Comparison of ENCODE assay signal across 8 cellular contexts in genomic region chr2:215454519-215454918, GRCh38. TPM values are rescaled to one million over a fixed set of nuclear protein-coding genes. Genes with fewer than 3 reads are reported as not detected.
DNase-seq lines count a peak whose midpoint lies in the region; ATAC-seq, FAIRE-seq and TF ChIP-seq lines count a peak whose summit lies in the region.

No MANE protein-coding gene starts in this region.

- peak; percentile 42; the same call in 1 of the 2 replicates for TF ChIP-seq RAD21 in HepG2 (CRISPR knock-in tag; IDR thresholded peaks at IDR 0.05)

- POLR2A ChIA-PET in HepG2 (lab: Yijun Ruan, JAX), result no interaction called here

- WGBS in HepG2 (ENCODE audit: low lambda C conversion rate), result 49% methylated on average over 3 of the region's 3 CpGs

- TF ChIP-seq POLR2A in HepG2 (IDR thresholded peaks at IDR 0.05; ENCODE audit: insufficient read depth in 1 of 2, low read depth in 2 of 2, low read length in 2 of 2), result no peak

- peak; percentile 59 for DNase-seq in ELR (ENCODE audit: low read depth)
- DNase-seq in M059J (ENCODE audit: low read depth), result peak; percentile 40
- no peak for DNase-seq in astrocyte of the cerebellum (ENCODE audit: low read depth)
- DNase-seq in HepG2 (ENCODE audit: low spot score), result peak; percentile 52
- DNase-seq in stimulated activated CD4-positive, alpha-beta T cell treated with anti-CD3 and anti-CD28 coated beads, Interleukin-4, amount 100 ng/mL, for 4 hours, result no peak
- DNase-seq in AG08396 (ENCODE audit: low spot score), result no peak

- H4K20me1 ChIP-seq in HepG2 (ENCODE audit: insufficient read depth, low read length), result no peaks in the 10 kb centered on the region

- CTCF ChIA-PET in HepG2 (lab: Yijun Ruan, JAX; ENCODE audit: low intra/inter-chr PET ratio, low total read pairs), result interaction anchor here (0.8 to 1.3 kb wide), 3 partner anchors 181 to 477 kb away, joined by 3 to 9 read pairs (median 4); no protein-coding TSS in a partner anchor

- ATAC-seq in GM21447 (IDR thresholded peaks at IDR 0.05; ENCODE audit: unreplicated experiment) (peak; percentile 70), HepG2 (peak; percentile 50), HG02588 (IDR thresholded peaks at IDR 0.05; ENCODE audit: unreplicated experiment) (no peak)

- peaks cover 7% of the 10 kb centered on the region for H3K9me3 ChIP-seq in HepG2 (ENCODE audit: low read length)

- no peak overlapping the region for H3K4me3 ChIP-seq in astrocyte of the cerebellum (ENCODE audit: low read depth, low read length)
- H3K4me3 ChIP-seq in HepG2 (replicated peaks in 1 of 3; ENCODE audit: insufficient read depth in 1 of 3, low read depth in 2 of 3, low read length in 3 of 3), result no peak overlapping the region

- peak in 1 of 2 experiments; percentile 55; a peak in 2 of 4 replicates for TF ChIP-seq EP300 in HepG2 (IDR thresholded peaks at IDR 0.05; ENCODE audit: low read depth in 2 of 2, low read length in 2 of 2)
- no peak for TF ChIP-seq EP300 in HepG2 (CRISPR knock-in tag; IDR thresholded peaks at IDR 0.05; ENCODE audit: borderline replicate concordance)

- H3K79me2 ChIP-seq in HepG2 (ENCODE audit: insufficient read depth, low read length), result no peaks in the 10 kb centered on the region

- TF ChIP-seq CTCF in astrocyte of the cerebellum (IDR thresholded peaks at IDR 0.05; ENCODE audit: low read depth, low read length, missing control alignments) (peak; percentile 76), HepG2 (CRISPR knock-in tag; IDR thresholded peaks at IDR 0.05) (peak; percentile 75)

- intact Hi-C loops in HepG2 (cut with micrococcal nuclease; ENCODE audit: unreplicated experiment), result loop anchor here (1.0 kb wide), 2 partner anchors 340 to 466 kb away; no protein-coding TSS in a partner anchor

- no peak overlapping the region for H3K27ac ChIP-seq in HepG2 (ENCODE audit: extremely low read length, insufficient read depth, low read length)

- no peak for FAIRE-seq in HepG2 (lab: Jason Lieb, UNC)

- peaks cover 17% of the 10 kb centered on the region for H3K4me1 ChIP-seq in HepG2 (ENCODE audit: insufficient read depth, low read length)

- no peak overlapping the region for H3K9ac ChIP-seq in HepG2 (ENCODE audit: insufficient read depth, low read depth, low read length)

- in situ Hi-C loops in astrocyte of the cerebellum (cut with HindIII; ENCODE audit: low sequenced_read_pairs), result loop anchor here (10.0 kb wide), 1 partner anchor 460 kb away; no protein-coding TSS in a partner anchor
- in situ Hi-C loops in HepG2 (cut with HindIII; ENCODE audit: extremely low pct_ligation_motif_present, low pct_unique_long_range_greater_than_20kb), result no loop called here

- BruUV-seq in HepG2 (replicated peaks; lab: Mats Ljungman, UMichigan), result no TSS peak

- H2AFZ ChIP-seq in HepG2 (ENCODE audit: low read length), result no peak overlapping the region

- H3K36me3 ChIP-seq in HepG2 (replicated peaks in 1 of 2; ENCODE audit: control insufficient read depth in 1 of 2, insufficient read depth in 2 of 2, low read length in 2 of 2), result no peaks in the 10 kb centered on the region

- no peaks in the 10 kb centered on the region for H3K27me3 ChIP-seq in HepG2 (ENCODE audit: control insufficient read depth in 1 of 2, insufficient read depth in 2 of 2, low read length in 2 of 2)

- no peak overlapping the region for H3K4me2 ChIP-seq in HepG2 (ENCODE audit: low read depth, low read length)

TF ChIP-seq in HepG2, 621 proteins besides CTCF, POLR2A, EP300 and RAD21 (continues in another document):
- TF ChIP-seq EHMT2 (IDR thresholded peaks at IDR 0.05; ENCODE audit: borderline replicate concordance, low read depth, low read length), result no peak; the same call in 1 of the 2 replicates
- peak; percentile 66 for TF ChIP-seq HNF4A (CRISPR knock-in tag; IDR thresholded peaks at IDR 0.05)
- TF ChIP-seq MED1 (CRISPR knock-in tag; IDR thresholded peaks at IDR 0.05), result peak; percentile 70
- TF ChIP-seq GPN1 (CRISPR knock-in tag; IDR thresholded peaks at IDR 0.05; ENCODE audit: borderline replicate concordance), result no peak
- TF ChIP-seq FOXC1 (CRISPR knock-in tag; IDR thresholded peaks at IDR 0.05; ENCODE audit: borderline replicate concordance), result no peak
- TF ChIP-seq, protein P1, sequence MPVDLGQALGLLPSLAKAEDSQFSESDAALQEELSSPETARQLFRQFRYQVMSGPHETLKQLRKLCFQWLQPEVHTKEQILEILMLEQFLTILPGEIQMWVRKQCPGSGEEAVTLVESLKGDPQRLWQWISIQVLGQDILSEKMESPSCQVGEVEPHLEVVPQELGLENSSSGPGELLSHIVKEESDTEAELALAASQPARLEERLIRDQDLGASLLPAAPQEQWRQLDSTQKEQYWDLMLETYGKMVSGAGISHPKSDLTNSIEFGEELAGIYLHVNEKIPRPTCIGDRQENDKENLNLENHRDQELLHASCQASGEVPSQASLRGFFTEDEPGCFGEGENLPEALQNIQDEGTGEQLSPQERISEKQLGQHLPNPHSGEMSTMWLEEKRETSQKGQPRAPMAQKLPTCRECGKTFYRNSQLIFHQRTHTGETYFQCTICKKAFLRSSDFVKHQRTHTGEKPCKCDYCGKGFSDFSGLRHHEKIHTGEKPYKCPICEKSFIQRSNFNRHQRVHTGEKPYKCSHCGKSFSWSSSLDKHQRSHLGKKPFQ (CRISPR knock-in tag; IDR thresholded peaks at IDR 0.05; ENCODE audit: insufficient replicate concordance), result peak; percentile 39
- TF ChIP-seq, protein P2, sequence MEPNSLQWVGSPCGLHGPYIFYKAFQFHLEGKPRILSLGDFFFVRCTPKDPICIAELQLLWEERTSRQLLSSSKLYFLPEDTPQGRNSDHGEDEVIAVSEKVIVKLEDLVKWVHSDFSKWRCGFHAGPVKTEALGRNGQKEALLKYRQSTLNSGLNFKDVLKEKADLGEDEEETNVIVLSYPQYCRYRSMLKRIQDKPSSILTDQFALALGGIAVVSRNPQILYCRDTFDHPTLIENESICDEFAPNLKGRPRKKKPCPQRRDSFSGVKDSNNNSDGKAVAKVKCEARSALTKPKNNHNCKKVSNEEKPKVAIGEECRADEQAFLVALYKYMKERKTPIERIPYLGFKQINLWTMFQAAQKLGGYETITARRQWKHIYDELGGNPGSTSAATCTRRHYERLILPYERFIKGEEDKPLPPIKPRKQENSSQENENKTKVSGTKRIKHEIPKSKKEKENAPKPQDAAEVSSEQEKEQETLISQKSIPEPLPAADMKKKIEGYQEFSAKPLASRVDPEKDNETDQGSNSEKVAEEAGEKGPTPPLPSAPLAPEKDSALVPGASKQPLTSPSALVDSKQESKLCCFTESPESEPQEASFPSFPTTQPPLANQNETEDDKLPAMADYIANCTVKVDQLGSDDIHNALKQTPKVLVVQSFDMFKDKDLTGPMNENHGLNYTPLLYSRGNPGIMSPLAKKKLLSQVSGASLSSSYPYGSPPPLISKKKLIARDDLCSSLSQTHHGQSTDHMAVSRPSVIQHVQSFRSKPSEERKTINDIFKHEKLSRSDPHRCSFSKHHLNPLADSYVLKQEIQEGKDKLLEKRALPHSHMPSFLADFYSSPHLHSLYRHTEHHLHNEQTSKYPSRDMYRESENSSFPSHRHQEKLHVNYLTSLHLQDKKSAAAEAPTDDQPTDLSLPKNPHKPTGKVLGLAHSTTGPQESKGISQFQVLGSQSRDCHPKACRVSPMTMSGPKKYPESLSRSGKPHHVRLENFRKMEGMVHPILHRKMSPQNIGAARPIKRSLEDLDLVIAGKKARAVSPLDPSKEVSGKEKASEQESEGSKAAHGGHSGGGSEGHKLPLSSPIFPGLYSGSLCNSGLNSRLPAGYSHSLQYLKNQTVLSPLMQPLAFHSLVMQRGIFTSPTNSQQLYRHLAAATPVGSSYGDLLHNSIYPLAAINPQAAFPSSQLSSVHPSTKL (CRISPR knock-in tag; IDR thresholded peaks at IDR 0.05), result peak; percentile 75
- peak; percentile 81 for TF ChIP-seq GATAD2A (CRISPR knock-in tag; IDR thresholded peaks at IDR 0.05)
- TF ChIP-seq KLF16 (CRISPR knock-in tag; IDR thresholded peaks at IDR 0.05), result 0 out of 4 replicates have a peak, but pooled peaks of 1 of the 2 experiments have one; percentile 16

RNA-seq across cellular contexts. Expression of gene FN1, which starts 18.7 kb away (rescaled TPM):
- 610 and 990 TPM in 2 replicates for total RNA-seq in M059J (2014; rRNA removed; shearing (Covaris generic))
- total RNA-seq in HepG2 (2016; rRNA removed; fragmentation: Illumina TruSeq; extraction: Trizol), result 1,029 and 1,847 TPM in 2 replicates
- total RNA-seq in HepG2 (2016; cell fraction: cytosol; rRNA removed; fragmentation: Illumina TruSeq; extraction: Trizol; ENCODE audit: low read depth), result 126 and 147 TPM in 2 replicates
- total RNA-seq in HepG2 (2016; cell fraction: insoluble cytoplasmic fraction; rRNA removed; fragmentation: Illumina TruSeq; extraction: Trizol), result 854 and 1,853 TPM in 2 replicates
- 296 and 350 TPM in 2 replicates for total RNA-seq in HepG2 (2016; cell fraction: membrane; rRNA removed; fragmentation: Illumina TruSeq; extraction: Trizol)
- 2,550 and 3,138 TPM in 2 replicates for total RNA-seq in HepG2 (2016; cell fraction: nucleus; rRNA removed; fragmentation: Illumina TruSeq; extraction: Trizol)
- 6,471 and 8,294 TPM in 2 replicates for polyA plus RNA-seq in HepG2 (2011; rRNA removed)
- 5,228 and 6,020 TPM in 2 replicates for polyA plus RNA-seq in HepG2 (2011; cell fraction: cytosol; rRNA removed)
- polyA plus RNA-seq in HepG2 (2011; cell fraction: nucleus; rRNA removed), result 7,071 and 7,329 TPM in 2 replicates
- polyA plus RNA-seq in HepG2 (2012), result 6,919 and 7,291 TPM in 2 replicates
- polyA plus RNA-seq in HepG2 (2016; cell fraction: cytosol; fragmentation: Illumina TruSeq; extraction: Trizol; ENCODE audit: low read depth), result 105 and 116 TPM in 2 replicates
- polyA plus RNA-seq in HepG2 (2016; cell fraction: insoluble cytoplasmic fraction; fragmentation: Illumina TruSeq; extraction: Trizol; ENCODE audit: low read depth), result 930 and 1,012 TPM in 2 replicates
- polyA plus RNA-seq in HepG2 (2016; cell fraction: membrane; fragmentation: Illumina TruSeq; extraction: Trizol; ENCODE audit: low read depth), result 206 and 247 TPM in 2 replicates
- 3,833 and 4,011 TPM in 2 replicates for polyA plus RNA-seq in HepG2 (2016; cell fraction: nucleus; fragmentation: Illumina TruSeq; extraction: Trizol; ENCODE audit: insufficient read depth, low read depth)
- 4.7 and 8,343 TPM in 2 replicates for polyA minus RNA-seq in HepG2 (2011; rRNA and poly(A)+ RNA removed; ENCODE audit: low replicate concordance)
- 6,416 and 9,415 TPM in 2 replicates for polyA minus RNA-seq in HepG2 (2011; cell fraction: cytosol; rRNA and poly(A)+ RNA removed)
- polyA minus RNA-seq in HepG2 (2011; cell fraction: nucleus; rRNA and poly(A)+ RNA removed), result 5,814 and 6,553 TPM in 2 replicates

Comparison
In these comparisons a context has a peak if more than half of its experiments do, and no peak if none do; other contexts are left out.
1. DNase-seq: peak in ELR (single experiment), M059J (single experiment) and HepG2 (single experiment); none in astrocyte of the cerebellum (single experiment), stimulated activated CD4-positive, alpha-beta T cell treated with anti-CD3 and anti-CD28 coated beads, Interleukin-4, amount 100 ng/mL, for 4 hours (0 of 2) and AG08396 (single experiment).